27 cellular contexts compared by ENCODE assay signal in the genomic region with DNA sequence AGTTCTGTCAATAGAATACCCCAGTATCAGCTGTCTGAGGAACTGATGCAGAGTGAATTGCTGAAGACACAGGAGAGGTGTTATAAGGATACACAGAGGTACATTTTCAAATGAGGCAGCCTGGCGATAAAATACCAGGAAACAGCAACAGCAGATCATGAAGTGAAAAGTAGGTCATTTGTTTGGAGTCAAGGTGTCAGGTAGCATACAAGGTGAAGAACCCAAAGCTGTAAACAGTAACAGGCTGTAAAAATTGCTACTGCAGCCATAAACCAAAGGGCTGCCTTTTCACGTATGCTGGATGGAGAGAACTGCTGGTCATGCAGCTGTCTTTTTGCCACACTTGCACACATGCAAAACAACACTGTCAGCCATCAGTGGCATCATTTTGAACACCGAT.
"Had no signal": no experiment of that assay in that cellular context is flagged by ENCODE, and none has a peak within 500 bp of the region (broad histone marks: within the 10 kb centered on the region; RNA-seq: fewer than 3 reads in every experiment).

No MANE protein-coding gene starts in this region.

- H3K27me3 ChIP-seq: esophagus muscularis mucosa, suprapubic skin, tibial nerve, vagina had no signal

- H3K4me3 Mint-ChIP-seq: activated CD4-positive, alpha-beta T cell treated with anti-CD3 and anti-CD28 coated beads, Interleukin-2, amount 10 ng/mL, durations not matched to agents 24 days and 14 days; activated CD8-positive, alpha-beta T cell treated with anti-CD3 and anti-CD28 coated beads for 36 hours; activated T-helper 17 cell treated with anti-CD3 and anti-CD28 coated beads, Interleukin-2, amount 50 U/mL, for 72 hours; memory B cell; neural crest cell; stimulated activated effector memory CD8-positive, alpha-beta T cell treated with anti-CD3 and anti-CD28 coated beads, Interleukin-12 subunit alpha, Interleukin-12 subunit beta, amount 100 ng/mL, for 72 hours; stimulated activated naive CD8-positive, alpha-beta T cell treated with anti-CD3 and anti-CD28 coated beads, Interleukin-15, amount 100 ng/mL, for 72 hours; T-helper 2 cell treated with Interferon-gamma antibody and Interleukin-4, amounts not matched to agents 5 μg/mL and 100 μg/mL, for 36 hours had no signal

- FAIRE-seq: frontal cortex, small intestine had no signal

- H3K27ac ChIP-seq: esophagus muscularis mucosa, suprapubic skin, tibial nerve, vagina, VCaP had no signal

- H3K27ac Mint-ChIP-seq: activated CD4-positive, alpha-beta T cell treated with anti-CD3 and anti-CD28 coated beads, Interleukin-2, amount 10 ng/mL, durations not matched to agents 24 days and 14 days; activated CD8-positive, alpha-beta T cell treated with anti-CD3 and anti-CD28 coated beads for 36 hours; brain; memory B cell; T-helper 2 cell treated with Interferon-gamma antibody and Interleukin-4, amounts not matched to agents 5 μg/mL and 100 μg/mL, for 36 hours had no signal

- H3K36me3 ChIP-seq: esophagus muscularis mucosa, suprapubic skin, tibial nerve, vagina had no signal

- ATAC-seq: activated CD4-positive, CD25-positive, alpha-beta regulatory T cell treated with anti-CD3 and anti-CD28 coated beads, Interleukin-2, amount 50 U/mL, for 24 hours; naive thymus-derived CD4-positive, alpha-beta T cell; sciatic nerve had no signal

- H3K36me3 Mint-ChIP-seq: activated naive CD4-positive, alpha-beta T cell treated with anti-CD3 and anti-CD28 coated beads, Interleukin-2, amount 50 U/mL, for 72 hours; brain; memory B cell; naive thymus-derived CD4-positive, alpha-beta T cell had no signal

- H3K4me1 Mint-ChIP-seq: brain, memory B cell had no signal

- H3K9me3 Mint-ChIP-seq: activated CD4-positive, alpha-beta T cell treated with anti-CD3 and anti-CD28 coated beads, Interleukin-2, amount 10 ng/mL, durations not matched to agents 24 days and 14 days; activated CD8-positive, alpha-beta T cell treated with anti-CD3 and anti-CD28 coated beads for 36 hours; activated naive CD4-positive, alpha-beta T cell treated with anti-CD3 and anti-CD28 coated beads, Interleukin-2, amount 50 U/mL, for 72 hours; activated T-helper 17 cell treated with anti-CD3 and anti-CD28 coated beads, Interleukin-2, amount 50 U/mL, for 72 hours; brain; memory B cell; naive thymus-derived CD4-positive, alpha-beta T cell; neural crest cell; stimulated activated effector memory CD8-positive, alpha-beta T cell treated with anti-CD3 and anti-CD28 coated beads, Interleukin-12 subunit alpha, Interleukin-12 subunit beta, amount 100 ng/mL, for 72 hours; stimulated activated naive CD8-positive, alpha-beta T cell treated with anti-CD3 and anti-CD28 coated beads, Interleukin-15, amount 100 ng/mL, for 72 hours; T-helper 2 cell treated with Interferon-gamma antibody and Interleukin-4, amounts not matched to agents 5 μg/mL and 100 μg/mL, for 36 hours had no signal

- H3K4me1 ChIP-seq: esophagus muscularis mucosa, suprapubic skin, tibial nerve, vagina had no signal

- H3K27me3 Mint-ChIP-seq: activated T-helper 17 cell treated with anti-CD3 and anti-CD28 coated beads, Interleukin-2, amount 50 U/mL, for 72 hours; brain; stimulated activated naive CD8-positive, alpha-beta T cell treated with anti-CD3 and anti-CD28 coated beads, Interleukin-15, amount 100 ng/mL, for 72 hours had no signal

- H3K9me3 ChIP-seq: esophagus muscularis mucosa, suprapubic skin, tibial nerve, vagina had no signal

- DNase-seq: activated CD4-positive, alpha-beta T cell treated with anti-CD3 and anti-CD28 coated beads, Interleukin-2, amount 10 ng/mL, durations not matched to agents 24 days and 14 days; aorta; central memory CD4-positive, alpha-beta T cell; effector memory CD4-positive, alpha-beta T cell; glutamatergic neuron; hippocampal formation; naive thymus-derived CD4-positive, alpha-beta T cell; occipital lobe; small intestine; stimulated activated CD4-positive, alpha-beta T cell treated with anti-CD3 and anti-CD28 coated beads, Interleukin-2, amount 100 ng/mL, for 24 hours had no signal

- H3K4me3 ChIP-seq: esophagus muscularis mucosa, suprapubic skin, tibial nerve, vagina had no signal
